Comparison of ENCODE assay signal across 1 cellular context in genomic region chr19:8001995-8002849, GRCh38.
A peak's percentile ranks its signal among the peaks of the same experiment; 100 is the strongest.
TF ChIP-seq lines count a peak whose summit lies in the region.

No MANE protein-coding gene starts in this region.

TF ChIP-seq in K562, 482 proteins besides CTCF, POLR2A, EP300 and RAD21 (continued from another document and continues in another):
- TF ChIP-seq RFX7 (CRISPR knock-in tag; IDR thresholded peaks at IDR 0.05): no peak
- TF ChIP-seq MAFF (IDR thresholded peaks at IDR 0.05; ENCODE audit: low read length): no peak
- TF ChIP-seq ZNF165 (CRISPR knock-in tag; IDR thresholded peaks at IDR 0.05; ENCODE audit: borderline replicate concordance): no peak
- TF ChIP-seq DNMT1 (IDR thresholded peaks at IDR 0.05): no peak
- no peak for TF ChIP-seq SUPT5H (IDR thresholded peaks at IDR 0.05)
- no peak for TF ChIP-seq PHF8 (IDR thresholded peaks at IDR 0.05; ENCODE audit: borderline replicate concordance, low read length)
- TF ChIP-seq TCF7 (IDR thresholded peaks at IDR 0.05; ENCODE audit: borderline replicate concordance): no peak
- TF ChIP-seq GATAD2A (IDR thresholded peaks at IDR 0.05): no peak
- TF ChIP-seq SLC30A9 (CRISPR knock-in tag; IDR thresholded peaks at IDR 0.05): no peak
- TF ChIP-seq ZBTB1 (CRISPR knock-in tag; IDR thresholded peaks at IDR 0.05; ENCODE audit: borderline replicate concordance, low read depth): no peak
- TF ChIP-seq POLR2AphosphoS2 (IDR thresholded peaks at IDR 0.05; ENCODE audit: low read length): no peak
- TF ChIP-seq ZNF280B (CRISPR knock-in tag; IDR thresholded peaks at IDR 0.05): no peak
- peak; percentile 37; the same call in 1 of the 2 replicates for TF ChIP-seq ZBTB33 (CRISPR knock-in tag; IDR thresholded peaks at IDR 0.05)
- TF ChIP-seq STAT5B (CRISPR knock-in tag; IDR thresholded peaks at IDR 0.05): no peak
- TF ChIP-seq ZNF609 (CRISPR knock-in tag; IDR thresholded peaks at IDR 0.05; ENCODE audit: borderline replicate concordance): no peak
- TF ChIP-seq TAF1 (IDR thresholded peaks at IDR 0.05; ENCODE audit: control insufficient read depth, extremely low read depth, insufficient read depth, low read length, severe bottlenecking): no peak
- TF ChIP-seq ZNF263 (CRISPR knock-in tag; IDR thresholded peaks at IDR 0.05; ENCODE audit: borderline replicate concordance): peak; percentile 40; the same call in 1 of the 2 replicates
- TF ChIP-seq ZNF449 (CRISPR knock-in tag; IDR thresholded peaks at IDR 0.05): no peak
- TF ChIP-seq NFATC3 (IDR thresholded peaks at IDR 0.05): no peak
- no peak for TF ChIP-seq EGR1 (conservative IDR thresholded peaks at IDR 0.05)
- no peak for TF ChIP-seq TAF9B (IDR thresholded peaks at IDR 0.05; ENCODE audit: partially characterized antibody)
- no peak for TF ChIP-seq E2F5 (CRISPR knock-in tag; IDR thresholded peaks at IDR 0.05)
- TF ChIP-seq YY1 (IDR thresholded peaks at IDR 0.05; ENCODE audit: borderline replicate concordance in 1 of 3, control insufficient read depth in 1 of 3, extremely low read depth in 1 of 3, insufficient read depth in 3 of 3, insufficient read length in 1 of 3, insufficient replicate concordance in 2 of 3, low read depth in 1 of 3, low read length in 2 of 3): peak in 2 of 3 experiments; percentile 53 to 66
- no peak for TF ChIP-seq SETDB1 (IDR thresholded peaks at IDR 0.05; ENCODE audit: low read length)
- TF ChIP-seq HOXB6 (CRISPR knock-in tag; IDR thresholded peaks at IDR 0.05; ENCODE audit: borderline replicate concordance): no peak
- no peak for TF ChIP-seq PHF20 (IDR thresholded peaks at IDR 0.05; ENCODE audit: partially characterized antibody)
- peak; percentile 62 for TF ChIP-seq ZBTB40 (IDR thresholded peaks at IDR 0.05)
- no peak for TF ChIP-seq ZBTB40 (CRISPR knock-in tag; IDR thresholded peaks at IDR 0.05)
- TF ChIP-seq HSF4 (CRISPR knock-in tag; IDR thresholded peaks at IDR 0.05; ENCODE audit: borderline replicate concordance): no peak
- TF ChIP-seq HDAC2 (IDR thresholded peaks at IDR 0.05): no peak
- TF ChIP-seq CREB3 (tag; conservative IDR thresholded peaks at IDR 0.05; ENCODE audit: low read depth): no peak
- TF ChIP-seq SFPQ (IDR thresholded peaks at IDR 0.05; ENCODE audit: low read depth, low read length): no peak
- TF ChIP-seq NCOR1 (IDR thresholded peaks at IDR 0.05): no peak
